In the genomic region with DNA sequence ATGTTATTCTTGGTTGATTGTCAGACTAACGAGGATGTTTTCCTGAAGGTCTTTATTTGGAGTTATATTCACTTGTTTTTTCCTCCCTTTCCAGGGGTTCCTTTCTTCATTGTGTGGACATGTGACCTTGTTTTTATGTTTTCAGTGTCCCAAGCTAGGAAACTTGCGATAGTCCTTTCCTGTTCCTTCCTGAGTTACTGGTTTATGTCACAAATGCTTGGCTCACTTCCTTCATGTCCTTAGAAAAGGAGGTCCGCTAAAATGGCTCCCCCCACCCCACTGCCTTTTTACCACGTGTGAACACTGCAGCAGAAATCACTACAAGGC, we compare ENCODE assay signal across 23 cellular contexts.
DNase-seq lines count a peak whose midpoint lies in the region; ATAC-seq, FAIRE-seq and TF ChIP-seq lines count a peak whose summit lies in the region.
"Had no signal": no experiment of that assay in that cellular context is flagged by ENCODE, and none has a peak within 500 bp of the region (broad histone marks: within the 10 kb centered on the region; RNA-seq: fewer than 3 reads in every experiment).

No MANE protein-coding gene starts in this region.

- DNase-seq in HepG2 (ENCODE audit: low spot score) (no peak), left ventricle myocardium superior (no peak), NAMALWA (ENCODE audit: low spot score) (no peak), SKM-1 treated with dmso at 0.1 percent for 144 hours (lab: John Stamatoyannopoulos, UW; ENCODE audit: unreplicated experiment) (no peak), NCI-H128 (lab: John Stamatoyannopoulos, UW; ENCODE audit: unreplicated experiment) (no peak)
- DNase-seq: activated CD4-positive, alpha-beta memory T cell treated with anti-CD3 and anti-CD28 coated beads, Interleukin-2, amount 10 ng/mL, durations not matched to agents 7 days and 5 days; activated naive CD8-positive, alpha-beta T cell treated with anti-CD3 and anti-CD28 coated beads for 36 hours; effector CD8-positive, alpha-beta T cell; GDM1; islet precursor cell; mesendoderm; naive B cell; SJCRH30; stimulated activated CD8-positive, alpha-beta memory T cell treated with anti-CD3 and anti-CD28 coated beads, Interleukin-4, amount 100 ng/mL, for 48 hours; upper lobe of right lung had no signal

- CTCF ChIA-PET in HepG2 (lab: Yijun Ruan, JAX; ENCODE audit: low intra/inter-chr PET ratio, low total read pairs), result no interaction called here

- ATAC-seq in HepG2, result no peak
- peak; percentile 79 for ATAC-seq in left ventricle myocardium superior
- no peak for ATAC-seq in GM18498 (IDR thresholded peaks at IDR 0.05; ENCODE audit: unreplicated experiment)
- ATAC-seq: activated CD4-positive, CD25-positive, alpha-beta regulatory T cell treated with anti-CD3 and anti-CD28 coated beads, Interleukin-2, amount 50 U/mL, for 24 hours; upper lobe of right lung had no signal

- H3K79me2 ChIP-seq in HepG2 (ENCODE audit: insufficient read depth, low read length) (no peaks in the 10 kb centered on the region), parathyroid adenoma (no peaks in the 10 kb centered on the region)

- BruUV-seq in HepG2 (replicated peaks; lab: Mats Ljungman, UMichigan), result no TSS peak

- H3K4me2 ChIP-seq in HepG2 (ENCODE audit: low read depth, low read length), result no peak overlapping the region
- H3K4me2 ChIP-seq in parathyroid adenoma (ENCODE audit: low read length), result no peak overlapping the region

- H3K4me3 ChIP-seq in liver (ENCODE audit: low read depth in 1 of 3, low read length in 3 of 3), result no peak overlapping the region
- H3K4me3 ChIP-seq in HepG2 (replicated peaks in 1 of 3; ENCODE audit: insufficient read depth in 1 of 3, low read depth in 2 of 3, low read length in 3 of 3), result no peak overlapping the region
- H3K4me3 ChIP-seq in parathyroid adenoma (ENCODE audit: low read depth, low read length), result no peak overlapping the region
- H3K4me3 ChIP-seq: SJCRH30, upper lobe of right lung had no signal

- in situ Hi-C loops in HepG2 (cut with HindIII; ENCODE audit: extremely low pct_ligation_motif_present, low pct_unique_long_range_greater_than_20kb), result no loop called here

- TF ChIP-seq RAD21 in liver (IDR thresholded peaks at IDR 0.05) (peak in 1 of 2 donors; percentile 11), HepG2 (CRISPR knock-in tag; IDR thresholded peaks at IDR 0.05) (no peak)

- no peak for TF ChIP-seq EP300 in HepG2 (IDR thresholded peaks at IDR 0.05; ENCODE audit: low read depth in 2 of 2, low read length in 2 of 2)
- no peak for TF ChIP-seq EP300 in HepG2 (CRISPR knock-in tag; IDR thresholded peaks at IDR 0.05; ENCODE audit: borderline replicate concordance)

- H3K27ac ChIP-seq in liver (ENCODE audit: low read depth in 1 of 2, low read length in 2 of 2) (no peak overlapping the region), HepG2 (ENCODE audit: extremely low read length, insufficient read depth, low read length) (no peak overlapping the region), parathyroid adenoma (peak overlapping the region; percentile 19)
- H3K27ac ChIP-seq: SJCRH30, upper lobe of right lung had no signal

- no peaks in the 10 kb centered on the region for H3K27me3 ChIP-seq in liver (ENCODE audit: control insufficient read depth in 4 of 4, insufficient read depth in 4 of 4, low read length in 3 of 4)
- H3K27me3 ChIP-seq in HepG2 (ENCODE audit: control insufficient read depth in 1 of 2, insufficient read depth in 2 of 2, low read length in 2 of 2), result no peaks in the 10 kb centered on the region
- no peaks in the 10 kb centered on the region for H3K27me3 ChIP-seq in parathyroid adenoma (ENCODE audit: control insufficient read depth, insufficient read depth, low read length)
- H3K27me3 ChIP-seq: SJCRH30, upper lobe of right lung had no signal

- no peak for FAIRE-seq in HepG2 (lab: Jason Lieb, UNC)
- FAIRE-seq: A204.1, frontal cortex, GM18507, TTC549 had no signal

- intact Hi-C loops in HepG2 (cut with micrococcal nuclease; ENCODE audit: unreplicated experiment) (no loop called here), left ventricle myocardium superior (cut with micrococcal nuclease) (no loop called here)

- H3K4me1 ChIP-seq in liver (ENCODE audit: control insufficient read depth in 4 of 4, insufficient read depth in 4 of 4, low read length in 3 of 4), result no peaks in the 10 kb centered on the region
- H3K4me1 ChIP-seq in HepG2 (ENCODE audit: insufficient read depth, low read length), result no peaks in the 10 kb centered on the region
- H3K4me1 ChIP-seq in parathyroid adenoma, result no peaks in the 10 kb centered on the region
- H3K4me1 ChIP-seq: SJCRH30, upper lobe of right lung had no signal

- TF ChIP-seq CTCF in liver (IDR thresholded peaks at IDR 0.05; ENCODE audit: low read depth, low read length, missing input control) (no peak), HepG2 (CRISPR knock-in tag; IDR thresholded peaks at IDR 0.05) (no peak), parathyroid adenoma (IDR thresholded peaks at IDR 0.05) (no peak)

- H3K9ac ChIP-seq in liver (ENCODE audit: low read depth in 1 of 2, low read length in 2 of 2) (no peak overlapping the region), HepG2 (ENCODE audit: insufficient read depth, low read depth, low read length) (no peak overlapping the region), parathyroid adenoma (no peak overlapping the region)

- POLR2A ChIA-PET in HepG2 (lab: Yijun Ruan, JAX), result no interaction called here

- no peaks in the 10 kb centered on the region for H4K20me1 ChIP-seq in HepG2 (ENCODE audit: insufficient read depth, low read length)

- no peak for TF ChIP-seq POLR2A in HepG2 (IDR thresholded peaks at IDR 0.05; ENCODE audit: insufficient read depth in 1 of 2, low read depth in 2 of 2, low read length in 2 of 2)

- H3K36me3 ChIP-seq in liver (ENCODE audit: control insufficient read depth in 4 of 4, insufficient read depth in 3 of 4, low read depth in 1 of 4, low read length in 3 of 4) (no peaks in the 10 kb centered on the region), HepG2 (replicated peaks in 1 of 2; ENCODE audit: control insufficient read depth in 1 of 2, insufficient read depth in 2 of 2, low read length in 2 of 2) (no peaks in the 10 kb centered on the region), parathyroid adenoma (ENCODE audit: control insufficient read depth, insufficient read depth, low read length) (no peaks in the 10 kb centered on the region)
- H3K36me3 ChIP-seq: SJCRH30, upper lobe of right lung had no signal

- no peak overlapping the region for H2AFZ ChIP-seq in HepG2 (ENCODE audit: low read length)
- H2AFZ ChIP-seq in parathyroid adenoma, result no peak overlapping the region

- 58% methylated on average over 4 of the region's 4 CpGs for WGBS in liver
- WGBS in HepG2 (ENCODE audit: low lambda C conversion rate), result 0% methylated on average over 4 of the region's 4 CpGs

- H3K9me3 ChIP-seq in liver (ENCODE audit: control insufficient read depth in 4 of 4, low read length in 3 of 4) (peaks cover 0 to 5% (median under 1%) of the 10 kb centered on the region in 4 donors), HepG2 (ENCODE audit: low read length) (peaks cover 6% of the 10 kb centered on the region; the same call in 1 of the 2 replicates), parathyroid adenoma (ENCODE audit: control insufficient read depth, low read length) (no peaks in the 10 kb centered on the region)
- H3K9me3 ChIP-seq: SJCRH30, upper lobe of right lung had no signal

TF ChIP-seq in liver, 16 proteins besides CTCF, POLR2A, EP300 and RAD21:
- TF ChIP-seq NR2F2 (IDR thresholded peaks at IDR 0.05), result peak; percentile 59
- TF ChIP-seq, protein P1, sequence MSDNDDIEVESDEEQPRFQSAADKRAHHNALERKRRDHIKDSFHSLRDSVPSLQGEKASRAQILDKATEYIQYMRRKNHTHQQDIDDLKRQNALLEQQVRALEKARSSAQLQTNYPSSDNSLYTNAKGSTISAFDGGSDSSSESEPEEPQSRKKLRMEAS (IDR thresholded peaks at IDR 0.05), result peak; percentile 29
- no peak for TF ChIP-seq TAF1 (conservative IDR thresholded peaks at IDR 0.05)
TF ChIP-seq in liver: peak in this region for 2.

TF ChIP-seq in HepG2, 621 proteins besides CTCF, POLR2A, EP300 and RAD21:
- TF ChIP-seq SP5 (CRISPR knock-in tag; IDR thresholded peaks at IDR 0.05; ENCODE audit: borderline replicate concordance, low read depth) (no peak), HMG20B (CRISPR knock-in tag; conservative IDR thresholded peaks at IDR 0.05) (no peak), ZFY (CRISPR knock-in tag; IDR thresholded peaks at IDR 0.05) (no peak), TEAD2 (CRISPR knock-in tag; IDR thresholded peaks at IDR 0.05) (no peak), ZNF121 (CRISPR knock-in tag; IDR thresholded peaks at IDR 0.05) (no peak), POLR2AphosphoS2 (IDR thresholded peaks at IDR 0.05; ENCODE audit: low read depth, low read length) (no peak), ZBTB21 (CRISPR knock-in tag; IDR thresholded peaks at IDR 0.05) (no peak), ZNF629 (CRISPR knock-in tag; conservative IDR thresholded peaks at IDR 0.05) (no peak)
